ENCODE assay signal across 5 cellular contexts in the genomic region with DNA sequence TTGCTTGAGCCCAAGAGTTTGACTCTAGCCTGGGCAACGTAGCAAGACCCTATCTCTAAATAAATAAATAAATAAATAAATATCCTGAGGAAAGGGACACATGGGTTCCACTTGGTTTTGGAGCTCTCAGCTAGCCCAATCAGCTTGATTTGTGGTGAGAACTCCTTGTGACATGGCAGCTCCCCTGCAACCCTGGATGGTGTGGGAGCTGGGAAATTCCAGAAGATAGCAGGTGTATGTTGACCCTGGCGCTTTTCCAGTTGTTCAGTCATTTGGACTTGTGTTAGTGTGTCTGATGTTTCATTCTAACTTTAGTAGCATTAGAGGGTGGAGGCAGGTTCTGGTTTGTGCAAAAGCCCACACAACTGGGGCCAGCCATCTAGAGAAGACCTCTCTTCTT.
"Had no signal": no experiment of that assay in that cellular context is flagged by ENCODE, and none has a peak within 500 bp of the region (broad histone marks: within the 10 kb centered on the region; RNA-seq: fewer than 3 reads in every experiment).

No MANE protein-coding gene starts in this region.

- H3K36me3 Mint-ChIP-seq: IgD-negative memory B cell had no signal

- H3K27me3 Mint-ChIP-seq: IgD-negative memory B cell had no signal

- DNase-seq: IMR-90, KBM-7 had no signal

- H3K27ac Mint-ChIP-seq: IgD-negative memory B cell had no signal

- H3K4me3 Mint-ChIP-seq: IgD-negative memory B cell had no signal

- H3K4me1 Mint-ChIP-seq: IgD-negative memory B cell had no signal

- ATAC-seq: HepG2, K562 had no signal
